17 cellular contexts compared by ENCODE assay signal in genomic region chr1:54296666-54297065, GRCh38.
DNase-seq lines count a peak whose midpoint lies in the region; ATAC-seq and TF ChIP-seq lines count a peak whose summit lies in the region.
"Had no signal": no experiment of that assay in that cellular context is flagged by ENCODE, and none has a peak within 500 bp of the region (broad histone marks: within the 10 kb centered on the region; RNA-seq: fewer than 3 reads in every experiment).

No MANE protein-coding gene starts in this region.

- H3K4me3 ChIP-seq in heart left ventricle (no peak overlapping the region), mesenchymal stem cell (ENCODE audit: insufficient read depth in 1 of 2, low read depth in 1 of 2, low read length in 2 of 2) (no peak overlapping the region), uterus (no peak overlapping the region)
- H3K4me3 ChIP-seq: hepatocyte, left lung, neural progenitor cell had no signal

- no peak overlapping the region for H2BK5ac ChIP-seq in mesenchymal stem cell (ENCODE audit: low read depth, low read length, poor library complexity, severe bottlenecking)

- H3K27me3 ChIP-seq in heart left ventricle = no peaks in the 10 kb centered on the region
- H3K27me3 ChIP-seq in mesenchymal stem cell (ENCODE audit: control insufficient read depth in 1 of 2, insufficient read depth in 1 of 2, low read length in 2 of 2) = no peaks in the 10 kb centered on the region
- H3K27me3 ChIP-seq in uterus = no peaks in the 10 kb centered on the region
- H3K27me3 ChIP-seq: hepatocyte, left lung had no signal

- H3K4me2 ChIP-seq in mesenchymal stem cell (ENCODE audit: low read length, poor library complexity, severe bottlenecking) = no peak overlapping the region
- H3K4me2 ChIP-seq: hepatocyte had no signal

- H3K27ac ChIP-seq in heart left ventricle = peak overlapping the region in 8 of 12 donors; percentile 1 to 63 (median 38)
- peak overlapping the region; percentile 93 for H3K27ac ChIP-seq in VCaP
- H3K27ac ChIP-seq in mesenchymal stem cell (ENCODE audit: low read length, poor library complexity, severe bottlenecking) = no peak overlapping the region
- H3K27ac ChIP-seq in uterus = peak overlapping the region; percentile 71 to 72
- H3K27ac ChIP-seq: left lung, neural progenitor cell had no signal

- WGBS in heart left ventricle, 4 donors = 82 to 90% (median 84%) methylated on average over 5 of the region's 5 CpGs
- WGBS in mesenchymal stem cell = 94% methylated on average over 5 of the region's 5 CpGs

- no peak overlapping the region for H3K9ac ChIP-seq in mesenchymal stem cell (ENCODE audit: low read length)
- H3K9ac ChIP-seq: neural progenitor cell had no signal

- H3K36me3 ChIP-seq in heart left ventricle (no peaks in the 10 kb centered on the region), mesenchymal stem cell (ENCODE audit: control insufficient read depth in 1 of 2, insufficient read depth in 2 of 2, low read depth in 1 of 2, low read length in 2 of 2) (no peaks in the 10 kb centered on the region), uterus (no peaks in the 10 kb centered on the region)
- H3K36me3 ChIP-seq: left lung, neural progenitor cell had no signal

- H3K23ac ChIP-seq in mesenchymal stem cell (ENCODE audit: low read length in 2 of 2) = no peak overlapping the region

- DNase-seq in heart left ventricle = no peak
- no peak for DNase-seq in Right ventricle myocardium inferior (ENCODE audit: missing footprints)
- DNase-seq in mesenchymal stem cell = no peak
- no peak for DNase-seq in uterus
- DNase-seq in SKM-1 (lab: John Stamatoyannopoulos, UW; ENCODE audit: unreplicated experiment) = no peak
- DNase-seq: activated CD8-positive, alpha-beta memory T cell treated with anti-CD3 and anti-CD28 coated beads for 24 hours; activated naive CD4-positive, alpha-beta T cell; H7; left lung; NCI-H1417 treated with DMSO at 0.1 percent for 48 hours; SHP77; stimulated activated naive CD4-positive, alpha-beta T cell treated with Interleukin-2 at 50 U/mL for 16 hours had no signal

- no peak overlapping the region for H3K18ac ChIP-seq in mesenchymal stem cell (ENCODE audit: low read depth in 1 of 2, low read length in 2 of 2)

- H3K14ac ChIP-seq in mesenchymal stem cell (ENCODE audit: low read length in 2 of 2) = no peak overlapping the region

- H3K79me1 ChIP-seq in mesenchymal stem cell (replicated peaks; ENCODE audit: low read length, poor library complexity, severe bottlenecking) = peaks cover 51% of the 10 kb centered on the region

- H3K4ac ChIP-seq in mesenchymal stem cell (ENCODE audit: low read depth in 1 of 2, low read length in 2 of 2) = no peak overlapping the region

- peak overlapping the region; percentile 16 for H2AK5ac ChIP-seq in mesenchymal stem cell (ENCODE audit: low read length, severe bottlenecking)

- peaks cover 6 to 87% (median 54%) of the 10 kb centered on the region in 12 donors for H3K4me1 ChIP-seq in heart left ventricle
- H3K4me1 ChIP-seq in mesenchymal stem cell (ENCODE audit: control insufficient read depth, insufficient read depth, low read depth, low read length) = peaks cover 28% of the 10 kb centered on the region
- H3K4me1 ChIP-seq in uterus = peaks cover 5 to 12% of the 10 kb centered on the region in 2 donors

- no peak overlapping the region for H4K8ac ChIP-seq in mesenchymal stem cell (ENCODE audit: low read length)

- no peak overlapping the region for H2BK120ac ChIP-seq in mesenchymal stem cell (ENCODE audit: low read depth, low read length)

- intact Hi-C loops in heart left ventricle (cut with DNase I) = loop anchor here in 1 of 10 donors (10.0 kb wide), 1 partner anchor 58 kb away; no protein-coding TSS in a partner anchor
- intact Hi-C loops in Right ventricle myocardium inferior (cut with DNase I) = no loop called here
- intact Hi-C loops in uterus (cut with DNase I; ENCODE audit: low total_unique reads) = no loop called here

- no peak for TF ChIP-seq POLR2A in heart left ventricle (IDR thresholded peaks at IDR 0.05)
- TF ChIP-seq POLR2A in uterus (IDR thresholded peaks at IDR 0.05) = no peak

- no peak for ATAC-seq in heart left ventricle
- no peak for ATAC-seq in Right ventricle myocardium inferior
- no peak for ATAC-seq in HG02973 (IDR thresholded peaks at IDR 0.05; ENCODE audit: unreplicated experiment)
- no peak for ATAC-seq in HG03460 (IDR thresholded peaks at IDR 0.05; ENCODE audit: unreplicated experiment)
- ATAC-seq: left lung had no signal

- H2AFZ ChIP-seq in mesenchymal stem cell (ENCODE audit: low read depth, low read length) = no peak overlapping the region
- H2AFZ ChIP-seq: hepatocyte, neural progenitor cell had no signal

- TF ChIP-seq CTCF in heart left ventricle (IDR thresholded peaks at IDR 0.05) (no peak), VCaP (conservative IDR thresholded peaks at IDR 0.05) (no peak), uterus (IDR thresholded peaks at IDR 0.05) (no peak)

- H2BK12ac ChIP-seq in mesenchymal stem cell (ENCODE audit: low read length in 2 of 2) = no peak overlapping the region

- H2BK15ac ChIP-seq in mesenchymal stem cell (ENCODE audit: low read depth, poor library complexity, severe bottlenecking) = no peak overlapping the region

- H3K9me3 ChIP-seq in heart left ventricle = no peaks in the 10 kb centered on the region
- H3K9me3 ChIP-seq in mesenchymal stem cell (ENCODE audit: control insufficient read depth, low read length) = no peaks in the 10 kb centered on the region
- H3K9me3 ChIP-seq in uterus = no peaks in the 10 kb centered on the region
- H3K9me3 ChIP-seq: left lung had no signal

- no peak overlapping the region for H4K91ac ChIP-seq in mesenchymal stem cell (ENCODE audit: low read length)
